ENCODE assay signal across 8 cellular contexts in genomic region chr9:91423785-91424402, GRCh38. TPM values are rescaled to one million over a fixed set of nuclear protein-coding genes. Genes with fewer than 3 reads are reported as not detected.
DNase-seq lines count a peak whose midpoint lies in the region; ATAC-seq and TF ChIP-seq lines count a peak whose summit lies in the region.

NFIL3 (minus strand) TSS chr9:91423832; CDS start chr9:91410734, 13,098 bp downstream.

- H3K27ac ChIP-seq in HUES6 (ENCODE audit: low read depth, low read length): no peak within 1 kb of the TSS
- H3K27ac ChIP-seq in fibroblast of lung (ENCODE audit: insufficient read depth, low read length): peak within 1 kb of the TSS; percentile 92
- peak within 1 kb of the TSS; percentile 54 for H3K27ac ChIP-seq in naive thymus-derived CD4-positive, alpha-beta T cell (ENCODE audit: low read depth, low read length)

- no peaks in the 10 kb centered on the region for H4K20me1 ChIP-seq in fibroblast of lung (ENCODE audit: control insufficient read depth, extremely low read depth, insufficient read depth, low read length)

- H3K9ac ChIP-seq in HUES6 (ENCODE audit: low read length): peak within 1 kb of the TSS; percentile 80
- peak within 1 kb of the TSS; percentile 97 for H3K9ac ChIP-seq in fibroblast of lung (ENCODE audit: insufficient read depth, low read length)

- intact Hi-C loops in Caco-2 (cut with micrococcal nuclease; ENCODE audit: unreplicated experiment): loop anchor here (2.0 to 10.0 kb wide), 3 partner anchors 63 to 231 kb away; partner anchors contain the start of gene AUH
- intact Hi-C loops in naive thymus-derived CD4-positive, alpha-beta T cell (cut with micrococcal nuclease): loop anchor here (1.0 to 5.0 kb wide), 9 partner anchors 9 to 1819 kb away; partner anchors contain the start of genes AUH (in 2 of the 2), GADD45G (in 1 of the 2) and SPTLC1 (in 1 of the 2)

- peaks cover 6% of the 10 kb centered on the region for H3K4me1 Mint-ChIP-seq in Caco-2 (ENCODE audit: low read depth, unreplicated experiment)
- peaks cover 49% of the 10 kb centered on the region for H3K4me1 Mint-ChIP-seq in activated T-helper 17 cell treated with anti-CD3 and anti-CD28 coated beads, Interleukin-2, amount 50 U/mL, for 72 hours
- peaks cover 22 to 63% (median 45%) of the 10 kb centered on the region in 7 donors for H3K4me1 Mint-ChIP-seq in naive thymus-derived CD4-positive, alpha-beta T cell

- POLR2A ChIA-PET in Caco-2 (lab: Charles Lee): interaction anchor here (0.5 to 1.1 kb wide), 5 partner anchors 63 to 1710 kb away, joined by 3 to 5 read pairs (median 3); partner anchors contain the start of gene NINJ1
- POLR2A ChIA-PET in naive thymus-derived CD4-positive, alpha-beta T cell (lab: Charles Lee): interaction anchor here (0.6 to 1.1 kb wide), 2 partner anchors 217 to 691 kb away, joined by 3 read pairs; partner anchors contain the start of gene SPTLC1

- H3K36me3 ChIP-seq in Caco-2 (ENCODE audit: control insufficient read depth, insufficient read depth, low read length) (no peaks in the 10 kb centered on the region), HUES6 (ENCODE audit: control insufficient read depth, insufficient read depth, low read length) (no peaks in the 10 kb centered on the region), fibroblast of lung (ENCODE audit: control insufficient read depth, insufficient read depth, low read length) (no peaks in the 10 kb centered on the region)
- no peaks in the 10 kb centered on the region for H3K36me3 ChIP-seq in naive thymus-derived CD4-positive, alpha-beta T cell (ENCODE audit: control insufficient read depth in 2 of 3, insufficient read depth in 3 of 3, low read length in 3 of 3)

- H3K4me3 ChIP-seq in Caco-2 (ENCODE audit: low read depth, low read length): peak within 1 kb of the TSS; percentile 72
- peak within 1 kb of the TSS; percentile 88 for H3K4me3 ChIP-seq in HUES6 (ENCODE audit: low read depth, low read length)
- H3K4me3 ChIP-seq in fibroblast of lung (replicated peaks in 1 of 4; ENCODE audit: control extremely low read depth in 1 of 4, insufficient read depth in 1 of 4, low read depth in 3 of 4, low read length in 4 of 4): peak within 1 kb of the TSS; percentile 75 to 100 (median 86)
- peak within 1 kb of the TSS; percentile 63 for H3K4me3 ChIP-seq in naive thymus-derived CD4-positive, alpha-beta T cell (ENCODE audit: low read length)

- CTCF ChIA-PET in Caco-2 (lab: Charles Lee): interaction anchor here (0.7 to 1.3 kb wide), 5 partner anchors 59 to 509 kb away, joined by 3 to 5 read pairs (median 4); no protein-coding TSS in a partner anchor
- CTCF ChIA-PET in naive thymus-derived CD4-positive, alpha-beta T cell (lab: Charles Lee): interaction anchor here (0.6 kb wide), 1 partner anchor 9 kb away, joined by 3 read pairs; no protein-coding TSS in a partner anchor

- DNase-seq in Caco-2 (peak; percentile 67), RKO (ENCODE audit: low spot score) (peak; percentile 89), fibroblast of lung (ENCODE audit: low read depth in 2 of 2) (peak; percentile 77 to 81)
- peak; percentile 18 to 82 (median 46) for DNase-seq in naive thymus-derived CD4-positive, alpha-beta T cell
- peak; percentile 23 to 70 (median 53) for DNase-seq in stimulated activated naive CD4-positive, alpha-beta T cell (lab: John Stamatoyannopoulos, UW)

- H2AFZ ChIP-seq in fibroblast of lung (ENCODE audit: low read length): no peak within 1 kb of the TSS

- peak within 1 kb of the TSS; percentile 100 for H3K4me3 Mint-ChIP-seq in Caco-2 (ENCODE audit: unreplicated experiment)
- H3K4me3 Mint-ChIP-seq in activated T-helper 17 cell treated with anti-CD3 and anti-CD28 coated beads, Interleukin-2, amount 50 U/mL, for 72 hours: peak within 1 kb of the TSS; percentile 100
- H3K4me3 Mint-ChIP-seq in naive thymus-derived CD4-positive, alpha-beta T cell: peak within 1 kb of the TSS; percentile 86 to 97 (median 92)

- H3K4me1 ChIP-seq in Caco-2 (peaks cover 10% of the 10 kb centered on the region), HUES6 (ENCODE audit: control insufficient read depth, insufficient read depth, low read length) (peaks cover 27% of the 10 kb centered on the region), fibroblast of lung (ENCODE audit: control insufficient read depth, extremely low read depth, insufficient read depth, low read length) (peaks cover 13% of the 10 kb centered on the region)
- peaks cover 20 to 25% of the 10 kb centered on the region in 2 donors for H3K4me1 ChIP-seq in naive thymus-derived CD4-positive, alpha-beta T cell (ENCODE audit: control insufficient read depth in 2 of 2, insufficient read depth in 2 of 2, low read length in 2 of 2)

- no peaks in the 10 kb centered on the region for H3K27me3 ChIP-seq in Caco-2 (replicated peaks; ENCODE audit: control insufficient read depth, insufficient read depth, low read length)
- H3K27me3 ChIP-seq in HUES6 (ENCODE audit: control insufficient read depth, insufficient read depth, low read length): peaks cover 46% of the 10 kb centered on the region
- no peaks in the 10 kb centered on the region for H3K27me3 ChIP-seq in fibroblast of lung (ENCODE audit: control insufficient read depth, insufficient read depth, low read length)
- H3K27me3 ChIP-seq in naive thymus-derived CD4-positive, alpha-beta T cell (ENCODE audit: control insufficient read depth in 2 of 2, insufficient read depth in 2 of 2, low read length in 2 of 2): peaks cover 0 to 12% of the 10 kb centered on the region in 2 donors

- no peaks in the 10 kb centered on the region for H3K9me3 Mint-ChIP-seq in Caco-2 (ENCODE audit: unreplicated experiment)
- H3K9me3 Mint-ChIP-seq in activated T-helper 17 cell treated with anti-CD3 and anti-CD28 coated beads, Interleukin-2, amount 50 U/mL, for 72 hours: no peaks in the 10 kb centered on the region
- H3K9me3 Mint-ChIP-seq in naive thymus-derived CD4-positive, alpha-beta T cell: peaks cover 0 to 6% (median 0%) of the 10 kb centered on the region in 11 donors

- H3K27me3 Mint-ChIP-seq in Caco-2 (ENCODE audit: insufficient read depth, unreplicated experiment): peaks cover 3% of the 10 kb centered on the region
- no peaks in the 10 kb centered on the region for H3K27me3 Mint-ChIP-seq in activated T-helper 17 cell treated with anti-CD3 and anti-CD28 coated beads, Interleukin-2, amount 50 U/mL, for 72 hours
- H3K27me3 Mint-ChIP-seq in naive thymus-derived CD4-positive, alpha-beta T cell: peaks cover 0 to 27% (median 18%) of the 10 kb centered on the region in 5 donors

- no TSS peak for BruUV-seq in Caco-2 (replicated peaks; lab: Mats Ljungman, UMichigan)

- peak within 1 kb of the TSS; percentile 86 for H3K4me2 ChIP-seq in fibroblast of lung (ENCODE audit: extremely low read depth, insufficient read depth, low read length)

- no peaks in the 10 kb centered on the region for H3K9me3 ChIP-seq in Caco-2
- no peaks in the 10 kb centered on the region for H3K9me3 ChIP-seq in HUES6 (ENCODE audit: control insufficient read depth, insufficient read depth, low read depth, low read length)
- no peaks in the 10 kb centered on the region for H3K9me3 ChIP-seq in fibroblast of lung (ENCODE audit: control insufficient read depth, insufficient read depth, low read depth, low read length)
- H3K9me3 ChIP-seq in naive thymus-derived CD4-positive, alpha-beta T cell (ENCODE audit: control insufficient read depth in 2 of 3, low read length in 3 of 3): no peaks in the 10 kb centered on the region

- H3K79me2 ChIP-seq in fibroblast of lung (ENCODE audit: control insufficient read depth, insufficient read depth, low read length): peaks cover 40% of the 10 kb centered on the region

- TF ChIP-seq CTCF in Caco-2 (IDR thresholded peaks at IDR 0.05; ENCODE audit: insufficient read depth in 1 of 2, low read depth in 1 of 2, low read length in 1 of 2, severe bottlenecking in 1 of 2, unreplicated experiment in 1 of 2) (no peak), fibroblast of lung (conservative IDR thresholded peaks at IDR 0.05 in 1 of 2, IDR thresholded peaks at IDR 0.05 in 1 of 2; ENCODE audit: low read depth in 1 of 2, low read length in 2 of 2) (no peak)

- ATAC-seq in GM21390 (IDR thresholded peaks at IDR 0.05; ENCODE audit: unreplicated experiment): peak; percentile 83
- peak; percentile 71 for ATAC-seq in activated T-helper 17 cell treated with anti-CD3 and anti-CD28 coated beads, Interleukin-2, amount 50 U/mL, for 72 hours (replicated peaks)
- ATAC-seq in naive thymus-derived CD4-positive, alpha-beta T cell: peak; percentile 89

- H3K27ac Mint-ChIP-seq in Caco-2 (ENCODE audit: unreplicated experiment): peak within 1 kb of the TSS; percentile 96
- peak within 1 kb of the TSS; percentile 99 for H3K27ac Mint-ChIP-seq in activated T-helper 17 cell treated with anti-CD3 and anti-CD28 coated beads, Interleukin-2, amount 50 U/mL, for 72 hours
- H3K27ac Mint-ChIP-seq in naive thymus-derived CD4-positive, alpha-beta T cell: peak within 1 kb of the TSS; percentile 47 to 98 (median 88)

- H3K36me3 Mint-ChIP-seq in Caco-2 (ENCODE audit: insufficient read depth, unreplicated experiment): peaks cover 9% of the 10 kb centered on the region
- peaks cover 52% of the 10 kb centered on the region for H3K36me3 Mint-ChIP-seq in activated T-helper 17 cell treated with anti-CD3 and anti-CD28 coated beads, Interleukin-2, amount 50 U/mL, for 72 hours (ENCODE audit: low read depth)
- H3K36me3 Mint-ChIP-seq in naive thymus-derived CD4-positive, alpha-beta T cell: peaks cover 0 to 6% (median 0%) of the 10 kb centered on the region in 5 donors

RNA-seq across cellular contexts. Expression of gene NFIL3, which starts in this region (rescaled TPM):
- total RNA-seq in Caco-2 (2022) (13.5 and 14.9 TPM in 2 replicates), fibroblast of lung (62.3 and 70.1 TPM in 2 replicates)
- 10 to 100 TPM; 26.6 to 67.7 TPM for total RNA-seq in activated T-helper 17 cell treated with anti-CD3 and anti-CD28 coated beads, Interleukin-2, amount 50 U/mL, for 72 hours
- polyA plus RNA-seq in fibroblast of lung: 43.2 and 58.7 TPM in 2 replicates
- 38.6 and 47.1 TPM in 2 replicates for polyA plus RNA-seq in fibroblast of lung (2012)
- polyA minus RNA-seq in fibroblast of lung (ENCODE audit: low replicate concordance): 5.3 and 7.1 TPM in 2 replicates
- 10 to 100 TPM in 3 of 5 experiments, 1 to 10 TPM in 2; 3.1 to 81.1 (median 32.5) TPM for total RNA-seq in naive thymus-derived CD4-positive, alpha-beta T cell
- 1 to 10 TPM in 1 of 2 donors, under 1 TPM in 1; 0.33 to 1.3 TPM for polyA plus RNA-seq in naive thymus-derived CD4-positive, alpha-beta T cell

Comparison
In these comparisons a context has a peak if more than half of its experiments do, and no peak if none do; other contexts are left out.
1. RNA of gene NFIL3 (polyA plus RNA-seq): 38.6 to 58.7 TPM in fibroblast of lung; 0.33 to 1.3 TPM in naive thymus-derived CD4-positive, alpha-beta T cell; every median in the first group is over 10 times any median in the second.
2. Peak in every context shown above with its lines, with median percentiles within 50 percentile points of each other: DNase-seq, H3K4me3 ChIP-seq, H3K27ac Mint-ChIP-seq, H3K4me3 Mint-ChIP-seq and ATAC-seq.